In genomic region chr3:85141-85540, GRCh38 we compare ENCODE assay signal across 25 cellular contexts.
"Had no signal": no experiment of that assay in that cellular context is flagged by ENCODE, and none has a peak within 500 bp of the region (broad histone marks: within the 10 kb centered on the region; RNA-seq: fewer than 3 reads in every experiment).

No MANE protein-coding gene starts in this region.

- H3K4me3 ChIP-seq: ascending aorta, body of pancreas, MG63, SK-N-MC had no signal

- H3K27ac ChIP-seq: ascending aorta, body of pancreas, KMS-11, SK-N-MC had no signal

- H3K4me1 ChIP-seq: ascending aorta, body of pancreas had no signal

- H3K27me3 ChIP-seq: ascending aorta, body of pancreas, MG63 had no signal

- DNase-seq: activated B cell treated with CpG ODN at 0.5 μM for 24 hours; activated CD4-positive, alpha-beta T cell treated with anti-CD3 and anti-CD28 coated beads for 1 hour; activated CD4-positive, alpha-beta T cell treated with anti-CD3 and anti-CD28 coated beads, Interleukin-2, amount 10 ng/mL, durations not matched to agents 24 days and 14 days; activated CD4-positive, alpha-beta T cell treated with anti-CD3 and anti-CD28 coated beads, Interleukin-2, amount 50 U/mL, for 48 hours; activated CD8-positive, alpha-beta memory T cell treated with anti-CD3 and anti-CD28 coated beads, Interleukin-2, amount 10 ng/mL, durations not matched to agents 7 days and 5 days; activated effector memory CD4-positive, alpha-beta T cell treated with Interleukin-2 at 50 U/mL for 16 hours; activated naive CD4-positive, alpha-beta T cell; activated naive CD8-positive, alpha-beta T cell treated with anti-CD3 and anti-CD28 coated beads, Interleukin-2, amount 50 U/mL, for 24 hours; activated T-cell treated with anti-CD3 and anti-CD28 coated beads, Interleukin-2, amount 50 U/mL, for 24 hours; amniotic stem cell; body of pancreas; MG63; MV-4-11; NCI-H1092 treated with DMSO at 0.1 percent for 48 hours; NCI-H1417 treated with DMSO at 0.1 percent for 48 hours; NCI-H187; NCI-H2081; NCI-H446; NCI-H526; SW 1271; T-helper 17 cell; T-helper 9 cell had no signal

- H3K9ac ChIP-seq: KMS-11 had no signal

- H3K4me2 ChIP-seq: KMS-11 had no signal

- H3K9me3 ChIP-seq: ascending aorta, body of pancreas, MG63 had no signal

- H3K36me3 ChIP-seq: ascending aorta, MG63 had no signal
